In the genomic region with DNA sequence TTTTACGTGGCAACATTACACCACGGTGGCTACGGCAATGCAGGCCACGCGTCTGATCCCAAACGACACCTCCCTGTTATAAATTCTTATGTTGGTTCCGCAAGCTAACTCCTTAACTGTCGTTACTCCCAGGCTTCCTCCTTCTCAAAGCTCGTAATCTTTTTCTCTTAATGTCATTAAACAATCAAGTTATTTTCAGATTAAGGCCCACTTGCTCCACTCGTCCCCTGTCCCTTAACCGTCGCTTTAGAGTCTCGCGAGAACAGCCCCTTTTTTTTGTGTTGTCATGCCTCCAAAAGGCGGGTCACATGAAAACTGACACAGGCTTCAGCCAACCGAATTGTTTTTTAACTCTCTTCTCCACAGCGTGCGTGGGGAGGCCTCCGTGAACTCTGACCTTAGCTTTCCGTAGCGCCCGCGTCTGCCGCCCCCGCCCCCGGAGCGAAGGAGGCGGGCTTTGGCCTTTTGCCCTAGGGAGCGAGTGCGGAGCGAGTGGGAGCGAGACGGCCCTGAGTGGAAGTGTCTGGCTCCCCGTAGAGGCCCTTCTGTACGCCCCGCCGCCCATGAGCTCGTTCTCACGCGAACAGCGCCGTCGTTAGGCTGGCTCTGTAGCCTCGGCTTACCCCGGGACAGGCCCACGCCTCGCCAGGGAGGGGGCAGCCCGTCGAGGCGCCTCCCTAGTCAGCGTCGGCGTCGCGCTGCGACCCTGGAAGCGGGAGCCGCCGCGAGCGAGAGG, we compare ENCODE assay signal across 8 cellular contexts. TPM values are rescaled to one million over a fixed set of nuclear protein-coding genes. Genes with fewer than 3 reads are reported as not detected.
DNase-seq lines count a peak whose midpoint lies in the region; TF ChIP-seq lines count a peak whose summit lies in the region.

Gene CAND1, plus strand, starts transcription at position 463 of the 736 bp plus-strand sequence. CDS start 360 bp downstream, outside the sequence.

- peaks cover 0 to 9% (median 6%) of the 10 kb centered on the region in 3 experiments; a peak in 6 of 7 replicates for H3K36me3 Mint-ChIP-seq in H9 (ENCODE audit: insufficient read depth in 1 of 3, low read depth in 3 of 3)
- H3K36me3 Mint-ChIP-seq in nephron (ENCODE audit: low read depth): peaks cover 10% of the 10 kb centered on the region
- peaks cover 29% of the 10 kb centered on the region for H3K36me3 Mint-ChIP-seq in stimulated activated naive CD8-positive, alpha-beta T cell treated with anti-CD3 and anti-CD28 coated beads, Interleukin-15, Interleukin-2, amounts not matched to agents 100 ng/mL and 50 ng/mL, for 24 hours (ENCODE audit: low read depth)

- H2BK5ac ChIP-seq in H9 (ENCODE audit: insufficient read length, low read length): peak within 1 kb of the TSS; percentile 56

- H3K9me3 Mint-ChIP-seq in H9 (peaks cover 0 to 4% of the 10 kb centered on the region in 2 experiments; a peak in 1 of 5 replicates), nephron (peaks cover 2% of the 10 kb centered on the region)
- peaks cover 3% of the 10 kb centered on the region for H3K9me3 Mint-ChIP-seq in stimulated activated naive CD8-positive, alpha-beta T cell treated with anti-CD3 and anti-CD28 coated beads, Interleukin-15, Interleukin-2, amounts not matched to agents 100 ng/mL and 50 ng/mL, for 24 hours

- H3K27ac ChIP-seq in H9 (ENCODE audit: insufficient read length, low read depth, low read length): peak within 1 kb of the TSS; percentile 59

- H3K27me3 Mint-ChIP-seq in H9 (ENCODE audit: low read depth) (0 out of 2 replicates have a peak, but pooled peaks cover 2% of the 10 kb centered on the region), nephron (ENCODE audit: low read depth) (no peaks in the 10 kb centered on the region)
- H3K27me3 Mint-ChIP-seq in stimulated activated naive CD8-positive, alpha-beta T cell treated with anti-CD3 and anti-CD28 coated beads, Interleukin-15, Interleukin-2, amounts not matched to agents 100 ng/mL and 50 ng/mL, for 24 hours: no peaks in the 10 kb centered on the region

- no peak within 1 kb of the TSS for H3T11ph ChIP-seq in H9 (ENCODE audit: low read length)

- peaks cover 8% of the 10 kb centered on the region for H3K23me2 ChIP-seq in H9 (ENCODE audit: insufficient read length, low read depth, low read length, poor library complexity, severe bottlenecking)

- TF ChIP-seq CTCF in H9 (conservative IDR thresholded peaks at IDR 0.05): no peak
- TF ChIP-seq CTCF in fibroblast of pulmonary artery (IDR thresholded peaks at IDR 0.05; ENCODE audit: low read length, missing control alignments): no peak
- peak in 1 of 3 experiments; percentile 23 for TF ChIP-seq CTCF in nephron (IDR thresholded peaks at IDR 0.05; ENCODE audit: unreplicated experiment in 3 of 3)

- H3K4me1 Mint-ChIP-seq in H9 (peaks cover 19 to 27% of the 10 kb centered on the region in 2 experiments), nephron (peaks cover 36% of the 10 kb centered on the region)
- peaks cover 52% of the 10 kb centered on the region for H3K4me1 Mint-ChIP-seq in stimulated activated naive CD8-positive, alpha-beta T cell treated with anti-CD3 and anti-CD28 coated beads, Interleukin-15, Interleukin-2, amounts not matched to agents 100 ng/mL and 50 ng/mL, for 24 hours (ENCODE audit: low read depth)

- H4K91ac ChIP-seq in H9 (ENCODE audit: insufficient read length, low read depth, low read length): no peak within 1 kb of the TSS

- no peak within 1 kb of the TSS for H2BK12ac ChIP-seq in H9 (ENCODE audit: insufficient read length, low read depth, low read length)

- DNase-seq in ELF-1 (ENCODE audit: low read depth, low spot score) (peak; percentile 98), H9 (peak; percentile 97), M059J (ENCODE audit: low read depth) (peak; percentile 97), SHP77 (lab: John Stamatoyannopoulos, UW) (peak; percentile 96 to 97), fibroblast of pulmonary artery (ENCODE audit: low read depth) (peak; percentile 99)
- DNase-seq in activated effector memory CD4-positive, alpha-beta T cell treated with anti-CD3 and anti-CD28 coated beads, Interleukin-2, amount 50 U/mL, for 16 hours: peak; percentile 99

- no peak within 1 kb of the TSS for H4K8ac ChIP-seq in H9 (replicated peaks; ENCODE audit: insufficient read length, low read depth, low read length)

- peaks cover 25% of the 10 kb centered on the region; the same call in 1 of the 2 replicates for H3K79me2 ChIP-seq in H9 (ENCODE audit: insufficient read depth, low read length)

- H4K20me1 ChIP-seq in H9 (ENCODE audit: control insufficient read depth, insufficient read depth, insufficient read length): no peaks in the 10 kb centered on the region

- peak within 1 kb of the TSS; percentile 86 for H3K18ac ChIP-seq in H9 (ENCODE audit: insufficient read length, low read depth, low read length)

- no peak within 1 kb of the TSS for H3K4ac ChIP-seq in H9 (ENCODE audit: low read depth, low read length)

- H3K4me2 ChIP-seq in H9 (ENCODE audit: insufficient read depth, insufficient read length, low read length): peak within 1 kb of the TSS; percentile 96

- H2AK5ac ChIP-seq in H9 (ENCODE audit: insufficient read length, low read length): no peak within 1 kb of the TSS

- no peak within 1 kb of the TSS for H2BK20ac ChIP-seq in H9 (ENCODE audit: low read depth, low read length, poor library complexity, severe bottlenecking)

- H3K9me3 ChIP-seq in H9 (ENCODE audit: control insufficient read depth, low read depth, low read length): no peaks in the 10 kb centered on the region

- H2BK15ac ChIP-seq in H9 (ENCODE audit: low read depth, low read length): no peak within 1 kb of the TSS

- H3K4me3 Mint-ChIP-seq in H9 (peak within 1 kb of the TSS; percentile 90 to 91), nephron (peak within 1 kb of the TSS; percentile 93 to 99 (median 96))
- H3K4me3 Mint-ChIP-seq in stimulated activated naive CD8-positive, alpha-beta T cell treated with anti-CD3 and anti-CD28 coated beads, Interleukin-15, Interleukin-2, amounts not matched to agents 100 ng/mL and 50 ng/mL, for 24 hours: peak within 1 kb of the TSS; percentile 92

- H3K23ac ChIP-seq in H9 (ENCODE audit: insufficient read length, low read depth, low read length): no peak within 1 kb of the TSS

- H2AFZ ChIP-seq in H9 (ENCODE audit: low read length): peak within 1 kb of the TSS; percentile 99

- peak within 1 kb of the TSS; percentile 93 for H3K4me3 ChIP-seq in fibroblast of pulmonary artery (replicated peaks; ENCODE audit: low read depth, low read length)

- no peak within 1 kb of the TSS for H3K56ac ChIP-seq in H9 (ENCODE audit: insufficient read length, low read depth, low read length)

- H3K14ac ChIP-seq in H9 (ENCODE audit: insufficient read depth, low read length): peak within 1 kb of the TSS; percentile 96

- H3K27ac Mint-ChIP-seq in H9: peak within 1 kb of the TSS; percentile 99 to 100 (median 100)
- peak within 1 kb of the TSS; percentile 99 to 100 (median 100) for H3K27ac Mint-ChIP-seq in nephron
- H3K27ac Mint-ChIP-seq in stimulated activated naive CD8-positive, alpha-beta T cell treated with anti-CD3 and anti-CD28 coated beads, Interleukin-15, Interleukin-2, amounts not matched to agents 100 ng/mL and 50 ng/mL, for 24 hours: peak within 1 kb of the TSS; percentile 100

- no CpG with 5 or more reads among the region's 61 CpGs for WGBS in H9 (ENCODE audit: extremely low coverage, insufficient read length, low lambda C conversion rate)

- no peaks in the 10 kb centered on the region for H3K79me1 ChIP-seq in H9 (ENCODE audit: insufficient read depth, low read depth, low read length, poor library complexity, severe bottlenecking)

- H3K27me3 ChIP-seq in H9 (ENCODE audit: insufficient read depth, low read length): no peaks in the 10 kb centered on the region

- H3K9ac ChIP-seq in H9 (ENCODE audit: extremely low read depth, insufficient read length, low read length): peak within 1 kb of the TSS; percentile 95

- no peak within 1 kb of the TSS for H4K5ac ChIP-seq in H9 (ENCODE audit: insufficient read length, low read depth, low read length)

- no peak within 1 kb of the TSS for H2BK120ac ChIP-seq in H9 (ENCODE audit: low read depth, low read length, poor library complexity, severe bottlenecking)

- no peaks in the 10 kb centered on the region for H3K4me1 ChIP-seq in H9 (ENCODE audit: insufficient read depth, low read length)

RNA-seq across cellular contexts. Expression of gene CAND1, which starts in this region (rescaled TPM):
- total RNA-seq in H9 (2021): 230 and 246 TPM in 2 replicates
- 58.6 and 96.5 TPM in 2 replicates for total RNA-seq in M059J (2014; rRNA removed; shearing (Covaris generic))

Comparison
In these comparisons a context has a peak if more than half of its experiments do, and no peak if none do; other contexts are left out.
1. Peak in every context shown above with its lines: DNase-seq, H3K4me3 ChIP-seq and H3K27ac ChIP-seq.